ENCODE assay signal across 13 cellular contexts in the genomic region with DNA sequence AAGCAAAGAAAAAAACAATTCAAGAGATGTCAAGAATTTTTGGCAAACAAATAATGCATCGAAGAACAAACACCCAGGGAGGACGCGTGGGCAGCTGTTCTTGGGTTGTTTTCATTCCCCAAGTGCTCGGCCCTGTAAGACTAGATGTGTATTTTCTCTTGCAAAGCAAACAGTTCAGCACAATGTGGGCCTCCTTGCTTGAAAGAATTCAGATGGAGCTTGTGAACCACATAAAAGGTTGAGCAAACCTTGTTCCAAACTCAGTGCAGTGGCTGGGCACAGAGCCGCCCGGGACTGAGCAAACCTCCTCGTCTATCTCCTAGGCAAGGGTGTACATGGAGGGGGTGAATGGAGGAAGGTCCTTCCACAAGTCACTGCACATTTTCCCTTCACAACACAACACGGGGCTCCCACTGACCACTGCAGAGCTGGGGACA.
DNase-seq lines count a peak whose midpoint lies in the region; ATAC-seq and TF ChIP-seq lines count a peak whose summit lies in the region.
"Had no signal": no experiment of that assay in that cellular context is flagged by ENCODE, and none has a peak within 500 bp of the region (broad histone marks: within the 10 kb centered on the region; RNA-seq: fewer than 3 reads in every experiment).

No MANE protein-coding gene starts in this region.

- no peak overlapping the region for H3K4me3 Mint-ChIP-seq in endothelial cell (ENCODE audit: unreplicated experiment)
- H3K4me3 Mint-ChIP-seq: activated naive CD8-positive, alpha-beta T cell; CD8-positive, alpha-beta memory T cell had no signal

- TF ChIP-seq EP300 in sigmoid colon (IDR thresholded peaks at IDR 0.05) = no peak

- H3K4me1 ChIP-seq in ascending aorta (peaks cover under 1 to 12% of the 10 kb centered on the region in 2 donors), sigmoid colon (peaks cover 0 to 59% (median 49%) of the 10 kb centered on the region in 4 donors)

- H3K36me3 Mint-ChIP-seq in endothelial cell (ENCODE audit: low read depth, unreplicated experiment) = no peaks in the 10 kb centered on the region
- H3K36me3 Mint-ChIP-seq: activated naive CD8-positive, alpha-beta T cell; CD8-positive, alpha-beta memory T cell had no signal

- WGBS in sigmoid colon, 2 donors = 46 to 50% methylated on average over 8 of the region's 8 CpGs

- no peaks in the 10 kb centered on the region for H3K9me3 ChIP-seq in ascending aorta
- no peaks in the 10 kb centered on the region for H3K9me3 ChIP-seq in sigmoid colon
- H3K9me3 ChIP-seq: tibial nerve had no signal

- H3K27me3 ChIP-seq in ascending aorta (no peaks in the 10 kb centered on the region), sigmoid colon (no peaks in the 10 kb centered on the region)
- H3K27me3 ChIP-seq: tibial nerve had no signal

- H3K27ac Mint-ChIP-seq in endothelial cell (ENCODE audit: unreplicated experiment) = no peak overlapping the region
- H3K27ac Mint-ChIP-seq: activated naive CD8-positive, alpha-beta T cell had no signal

- no peaks in the 10 kb centered on the region for H3K9me3 Mint-ChIP-seq in endothelial cell (ENCODE audit: unreplicated experiment)

- TF ChIP-seq CTCF in ascending aorta (IDR thresholded peaks at IDR 0.05) (no peak), sigmoid colon (IDR thresholded peaks at IDR 0.05) (no peak), endothelial cell (IDR thresholded peaks at IDR 0.05; ENCODE audit: unreplicated experiment) (no peak)

- intact Hi-C loops in ascending aorta (cut with DNase I) = no loop called here
- intact Hi-C loops in sigmoid colon (cut with DNase I) = no loop called here

- H3K27ac ChIP-seq in ascending aorta = peak overlapping the region; percentile 34 to 53
- H3K27ac ChIP-seq in sigmoid colon = peak overlapping the region; percentile 20 to 63 (median 54)

- H3K27me3 Mint-ChIP-seq in endothelial cell (ENCODE audit: unreplicated experiment) = peaks cover 7% of the 10 kb centered on the region
- H3K27me3 Mint-ChIP-seq: activated naive CD8-positive, alpha-beta T cell had no signal

- no peak overlapping the region for H3K4me3 ChIP-seq in ascending aorta
- no peak overlapping the region for H3K4me3 ChIP-seq in sigmoid colon
- H3K4me3 ChIP-seq: tibial nerve had no signal

- no peak for ATAC-seq in GM21825 (IDR thresholded peaks at IDR 0.05; ENCODE audit: unreplicated experiment)
- ATAC-seq in HG02642 (IDR thresholded peaks at IDR 0.05; ENCODE audit: poor library complexity, unreplicated experiment) = no peak

- H3K36me3 ChIP-seq in ascending aorta (no peaks in the 10 kb centered on the region), sigmoid colon (no peaks in the 10 kb centered on the region)

- DNase-seq in DMS79 treated with DMSO at 0.1 percent for 48 hours (lab: John Stamatoyannopoulos, UW) (peak; percentile 36), ascending aorta (ENCODE audit: low spot score in 2 of 2) (peak in 1 of 2 donors; percentile 62), iris pigment epithelial cell (ENCODE audit: low read depth) (peak; percentile 55), sigmoid colon (peak; percentile 70), endothelial cell (ENCODE audit: low spot score) (no peak)
- no peak for DNase-seq in stimulated activated CD4-positive, alpha-beta T cell treated with anti-CD3 and anti-CD28 coated beads, Interleukin-4, amount 100 ng/mL, for 1 hour
- DNase-seq: CD8-positive, alpha-beta memory T cell; MV-4-11; NK-92 treated with Interleukin-12 subunit alpha and Interleukin-12 subunit beta, amount 100 ng/mL, for 24 hours had no signal

- H3K4me1 Mint-ChIP-seq in endothelial cell (ENCODE audit: unreplicated experiment) = peaks cover 2% of the 10 kb centered on the region
- H3K4me1 Mint-ChIP-seq: CD8-positive, alpha-beta memory T cell had no signal

- TF ChIP-seq POLR2A in sigmoid colon (IDR thresholded peaks at IDR 0.05) = no peak

Comparison
In these comparisons a context has a peak if more than half of its experiments do, and no peak if none do; other contexts are left out.
1. DNase-seq: peak in DMS79 treated with DMSO at 0.1 percent for 48 hours (single experiment), iris pigment epithelial cell (single experiment) and sigmoid colon (single experiment); none in endothelial cell (single experiment) and stimulated activated CD4-positive, alpha-beta T cell treated with anti-CD3 and anti-CD28 coated beads, Interleukin-4, amount 100 ng/mL, for 1 hour (single experiment).